Comparison of ENCODE assay signal across 19 cellular contexts in genomic region chr5:33409435-33410146, GRCh38. TPM values are rescaled to one million over a fixed set of nuclear protein-coding genes. Genes with fewer than 3 reads are reported as not detected.
DNase-seq lines count a peak whose midpoint lies in the region; ATAC-seq and TF ChIP-seq lines count a peak whose summit lies in the region.
"Had no signal": no experiment of that assay in that cellular context is flagged by ENCODE, and none has a peak within 500 bp of the region (broad histone marks: within the 10 kb centered on the region; RNA-seq: fewer than 3 reads in every experiment).

No MANE protein-coding gene starts in this region.

- intact Hi-C loops in body of pancreas (cut with DNase I), result no loop called here
- intact Hi-C loops in left colon (cut with DNase I, micrococcal nuclease), result no loop called here
- intact Hi-C loops in uterus (cut with DNase I; ENCODE audit: low total_unique reads), result no loop called here
- intact Hi-C loops in CD4-positive, alpha-beta memory T cell (cut with micrococcal nuclease), result no loop called here

- no peaks in the 10 kb centered on the region for H3K4me1 Mint-ChIP-seq in CD4-positive, alpha-beta memory T cell
- peaks cover 3% of the 10 kb centered on the region for H3K4me1 Mint-ChIP-seq in progenitor cell of endocrine pancreas (ENCODE audit: low read depth)
- H3K4me1 Mint-ChIP-seq: activated naive CD4-positive, alpha-beta T cell treated with anti-CD3 and anti-CD28 coated beads, Interleukin-2, amount 50 U/mL, for 24 hours had no signal

- 63 to 69% methylated on average over 5 of the region's 5 CpGs for WGBS in body of pancreas, 2 donors

- no peak overlapping the region for H3K4me3 Mint-ChIP-seq in CD4-positive, alpha-beta memory T cell
- H3K4me3 Mint-ChIP-seq in progenitor cell of endocrine pancreas (ENCODE audit: low read depth), result no peak overlapping the region
- H3K4me3 Mint-ChIP-seq: activated naive CD4-positive, alpha-beta T cell treated with anti-CD3 and anti-CD28 coated beads, Interleukin-2, amount 50 U/mL, for 24 hours; CD8-positive, alpha-beta T cell had no signal

- no peaks in the 10 kb centered on the region for H3K27me3 ChIP-seq in body of pancreas
- no peaks in the 10 kb centered on the region for H3K27me3 ChIP-seq in uterus
- H3K27me3 ChIP-seq in CD4-positive, alpha-beta memory T cell (ENCODE audit: insufficient read depth, low read length), result no peaks in the 10 kb centered on the region

- H3K4me1 ChIP-seq in body of pancreas (no peaks in the 10 kb centered on the region), uterus (peaks cover 0 to 6% of the 10 kb centered on the region in 2 donors)
- H3K4me1 ChIP-seq in CD4-positive, alpha-beta memory T cell (ENCODE audit: insufficient read depth, low read length), result no peaks in the 10 kb centered on the region

- TF ChIP-seq CTCF in body of pancreas (IDR thresholded peaks at IDR 0.05) (no peak), uterus (IDR thresholded peaks at IDR 0.05) (no peak), progenitor cell of endocrine pancreas (IDR thresholded peaks at IDR 0.05; ENCODE audit: unreplicated experiment) (no peak)

- no peak for TF ChIP-seq POLR2A in body of pancreas (IDR thresholded peaks at IDR 0.05)
- no peak for TF ChIP-seq POLR2A in uterus (IDR thresholded peaks at IDR 0.05)

- H3K27ac ChIP-seq in body of pancreas (no peak overlapping the region), uterus (peak overlapping the region; percentile 50 to 52)
- no peak overlapping the region for H3K27ac ChIP-seq in CD4-positive, alpha-beta memory T cell (ENCODE audit: low read depth, low read length)

- H3K27ac Mint-ChIP-seq in CD4-positive, alpha-beta memory T cell, result no peak overlapping the region
- H3K27ac Mint-ChIP-seq in progenitor cell of endocrine pancreas, result no peak overlapping the region
- H3K27ac Mint-ChIP-seq: activated naive CD4-positive, alpha-beta T cell treated with anti-CD3 and anti-CD28 coated beads, Interleukin-2, amount 50 U/mL, for 24 hours; CD8-positive, alpha-beta T cell had no signal

- H3K9me3 ChIP-seq in body of pancreas (no peaks in the 10 kb centered on the region), uterus (no peaks in the 10 kb centered on the region)
- no peaks in the 10 kb centered on the region for H3K9me3 ChIP-seq in CD4-positive, alpha-beta memory T cell (ENCODE audit: control insufficient read depth in 1 of 2, low read length in 2 of 2)
- H3K9me3 ChIP-seq: thoracic aorta had no signal

- H3K4me3 ChIP-seq in body of pancreas (no peak overlapping the region), uterus (no peak overlapping the region)
- H3K4me3 ChIP-seq in CD4-positive, alpha-beta memory T cell (ENCODE audit: low read length in 2 of 2), result no peak overlapping the region
- H3K4me3 ChIP-seq: thoracic aorta had no signal

- H3K36me3 Mint-ChIP-seq in CD4-positive, alpha-beta memory T cell, result no peaks in the 10 kb centered on the region
- H3K36me3 Mint-ChIP-seq in progenitor cell of endocrine pancreas (ENCODE audit: insufficient read depth), result no peaks in the 10 kb centered on the region
- H3K36me3 Mint-ChIP-seq: activated naive CD4-positive, alpha-beta T cell treated with anti-CD3 and anti-CD28 coated beads, Interleukin-2, amount 50 U/mL, for 24 hours; CD8-positive, alpha-beta T cell had no signal

- no peaks in the 10 kb centered on the region for H3K36me3 ChIP-seq in body of pancreas (replicated peaks in 1 of 2; ENCODE audit: insufficient read depth in 1 of 2, low read depth in 2 of 2)
- H3K36me3 ChIP-seq in uterus, result no peaks in the 10 kb centered on the region
- no peaks in the 10 kb centered on the region for H3K36me3 ChIP-seq in CD4-positive, alpha-beta memory T cell (ENCODE audit: insufficient read depth, low read length)
- H3K36me3 ChIP-seq: thoracic aorta had no signal

- no peak for ATAC-seq in body of pancreas
- no peak for ATAC-seq in left colon
- no peak for ATAC-seq in GM18511 (IDR thresholded peaks at IDR 0.05; ENCODE audit: unreplicated experiment)
- ATAC-seq: CD8-positive, alpha-beta T cell; right cardiac atrium had no signal

- H3K27me3 Mint-ChIP-seq in CD4-positive, alpha-beta memory T cell, result peaks cover 6 to 8% of the 10 kb centered on the region in 2 donors
- H3K27me3 Mint-ChIP-seq in progenitor cell of endocrine pancreas, result no peaks in the 10 kb centered on the region

- POLR2A ChIA-PET in CD4-positive, alpha-beta memory T cell (lab: Charles Lee; ENCODE audit: partially characterized antibody), result no interaction called here

- CTCF ChIA-PET in CD4-positive, alpha-beta memory T cell (lab: Charles Lee; ENCODE audit: partially characterized antibody), result no interaction called here

- peaks cover 0 to 5% (median 0%) of the 10 kb centered on the region in 8 donors for H3K9me3 Mint-ChIP-seq in CD4-positive, alpha-beta memory T cell
- H3K9me3 Mint-ChIP-seq in progenitor cell of endocrine pancreas (ENCODE audit: low read depth), result peaks cover 4% of the 10 kb centered on the region
- H3K9me3 Mint-ChIP-seq: activated naive CD4-positive, alpha-beta T cell treated with anti-CD3 and anti-CD28 coated beads, Interleukin-2, amount 50 U/mL, for 24 hours; CD8-positive, alpha-beta T cell had no signal

- DNase-seq in HCEC 1CT (peak; percentile 58), body of pancreas (peak; percentile 16 to 42 (median 32)), left colon (peak; percentile 18 to 65), uterus (peak; percentile 74 to 75), progenitor cell of endocrine pancreas (ENCODE audit: low spot score, unreplicated experiment) (no peak)
- DNase-seq in CD4-positive, alpha-beta memory T cell, result no peak
- DNase-seq: activated CD4-positive, alpha-beta T cell treated with anti-CD3 and anti-CD28 coated beads, Interleukin-2, amount 50 U/mL, for 1 hour; CD8-positive, alpha-beta T cell; effector memory CD4-positive, alpha-beta T cell; KBM-7; mesendoderm; NCI-H1092; NCI-H2107; NCI-H69; stimulated activated CD4-positive, alpha-beta T cell treated with anti-CD3 and anti-CD28 coated beads, Interleukin-4, amount 100 ng/mL, for 24 hours had no signal

RNA-seq across cellular contexts. Expression of gene TARS1, which starts 31.2 kb away (rescaled TPM):
- total RNA-seq in body of pancreas, result 10 to 100 TPM; 38.4 to 52.1 TPM
- total RNA-seq in left colon, result 100 to 1,000 TPM; 103 to 163 TPM
- 100 to 1,000 TPM in 2 of 4 donors, 10 to 100 TPM in 2; 45.0 to 218 (median 93.4) TPM for total RNA-seq in uterus
- total RNA-seq in CD4-positive, alpha-beta memory T cell, result 100 to 1,000 TPM; 111 to 126 TPM
- polyA plus RNA-seq in CD4-positive, alpha-beta memory T cell, result 10 to 100 TPM; 51.9 to 61.3 TPM
- total RNA-seq in progenitor cell of endocrine pancreas, result 161 and 168 TPM in 2 replicates

Comparison
In these comparisons a context has a peak if more than half of its experiments do, and no peak if none do; other contexts are left out.
1. DNase-seq: peak in HCEC 1CT (single experiment), body of pancreas (4 of 4), left colon (2 of 2) and uterus (2 of 2); none in CD4-positive, alpha-beta memory T cell (0 of 5) and progenitor cell of endocrine pancreas (single experiment).
2. H3K27ac ChIP-seq: peak in uterus (2 of 2); none in body of pancreas (0 of 4) and CD4-positive, alpha-beta memory T cell (single experiment).